8 cellular contexts compared by ENCODE assay signal in the genomic region with DNA sequence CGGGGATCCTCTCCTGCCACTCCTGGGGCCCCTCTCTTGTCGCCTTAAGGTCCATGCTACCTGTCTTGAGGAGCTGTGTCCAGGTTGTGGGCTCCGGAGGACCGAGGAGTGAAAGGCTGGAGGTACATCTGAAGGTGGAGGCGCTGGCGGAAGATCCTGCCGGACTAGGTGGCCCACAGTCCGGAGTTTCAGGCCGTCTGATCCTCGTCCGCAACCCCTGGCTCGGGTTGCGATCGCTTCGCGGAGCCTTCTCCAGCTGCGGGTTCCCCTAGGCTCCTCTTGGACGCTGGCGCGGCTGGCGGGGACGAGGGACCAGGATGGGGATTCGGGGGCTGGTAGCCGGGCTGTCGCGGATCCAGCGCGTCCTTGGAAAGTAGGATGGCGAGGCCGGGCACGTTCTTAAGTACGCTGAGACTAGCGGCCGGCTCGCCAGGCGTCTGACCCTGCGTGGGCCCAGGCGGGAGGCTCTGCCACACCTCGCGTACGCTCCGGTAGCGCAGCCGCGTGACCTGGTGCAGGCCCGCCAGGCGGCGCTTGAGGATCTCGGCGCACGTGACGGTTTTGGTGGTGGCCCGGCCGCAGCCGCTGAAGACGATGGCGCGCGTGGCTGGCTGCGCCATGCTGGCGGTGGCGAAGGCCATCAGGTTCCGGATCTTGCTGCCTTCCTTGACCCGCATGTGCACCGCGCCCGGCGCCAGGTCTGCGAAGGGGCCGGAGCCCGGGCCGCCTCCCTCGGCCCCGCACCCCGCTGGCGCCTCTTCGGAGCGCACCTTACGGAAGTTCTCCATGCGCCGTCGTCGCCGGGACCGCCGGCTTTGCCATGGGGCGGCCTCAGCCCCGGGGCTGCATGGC. TPM values are rescaled to one million over a fixed set of nuclear protein-coding genes. Genes with fewer than 3 reads are reported as not detected.
DNase-seq lines count a peak whose midpoint lies in the region; ATAC-seq and TF ChIP-seq lines count a peak whose summit lies in the region.

No MANE protein-coding gene starts in this region.

- peak; percentile 45 for DNase-seq in Ammon's horn (ENCODE audit: low spot score)
- peak; percentile 87 for DNase-seq in HT-29 (ENCODE audit: low spot score)
- DNase-seq in central memory CD4-positive, alpha-beta T cell: peak; percentile 48
- DNase-seq in kidney tubule cell (ENCODE audit: low spot score): peak; percentile 61
- peak; percentile 76 for DNase-seq in stimulated activated CD4-positive, alpha-beta T cell treated with anti-CD3 and anti-CD28 coated beads, Interleukin-1b, Interleukin-23, amount 100 ng/mL, for 48 hours
- DNase-seq in KG1 (lab: John Stamatoyannopoulos, UW): no peak

- H3K4me3 ChIP-seq in WI38 (ENCODE audit: low read depth, low read length): peak overlapping the region; percentile 50

- peak; percentile 57 for ATAC-seq in GM19395 (IDR thresholded peaks at IDR 0.05; ENCODE audit: unreplicated experiment)

- TF ChIP-seq CTCF in WI38 (IDR thresholded peaks at IDR 0.05; ENCODE audit: low read depth, low read length): no peak

RNA-seq across cellular contexts. Expression of a gene that starts 0.6 kb away (rescaled TPM):
- 60.1 and 68.1 TPM in 2 replicates for total RNA-seq in HT-29 (2014; rRNA removed; shearing (Covaris generic))

RNA-seq across cellular contexts. Expression of a gene that starts 18.1 kb away (rescaled TPM):
- total RNA-seq in HT-29 (2014; rRNA removed; shearing (Covaris generic)): 122 and 144 TPM in 2 replicates

RNA-seq across cellular contexts. Expression of a gene that starts 39.3 kb away (rescaled TPM):
- 0.86 and 3.0 TPM in 2 replicates for total RNA-seq in HT-29 (2014; rRNA removed; shearing (Covaris generic))

RNA-seq across cellular contexts. Expression of a gene that starts 49.4 kb away (rescaled TPM):
- total RNA-seq in HT-29 (2014; rRNA removed; shearing (Covaris generic)): 66.1 and 66.2 TPM in 2 replicates
